ENCODE assay signal across 2 cellular contexts in genomic region chr3:147369231-147369630, GRCh38.
TF ChIP-seq lines count a peak whose summit lies in the region.

No MANE protein-coding gene starts in this region.

TF ChIP-seq in GM23338, 12 proteins besides CTCF, POLR2A, EP300 and RAD21:
- TF ChIP-seq NANOG (IDR thresholded peaks at IDR 0.05; ENCODE audit: borderline replicate concordance) (no peak), ETS1 (IDR thresholded peaks at IDR 0.05) (no peak), EZH2phosphoT487 (IDR thresholded peaks at IDR 0.05; ENCODE audit: unreplicated experiment) (no peak), ZNF114 (CRISPR knock-in tag; IDR thresholded peaks at IDR 0.05) (no peak), ZNF462 (CRISPR knock-in tag; IDR thresholded peaks at IDR 0.05) (no peak), CREB1 (CRISPR knock-in tag; IDR thresholded peaks at IDR 0.05; ENCODE audit: low read depth) (no peak), REST (IDR thresholded peaks at IDR 0.05; ENCODE audit: unreplicated experiment) (no peak), ZNF331 (CRISPR knock-in tag; IDR thresholded peaks at IDR 0.05; ENCODE audit: low read depth) (no peak), POLR2AphosphoS5 (IDR thresholded peaks at IDR 0.05; ENCODE audit: low read depth) (no peak)

TF ChIP-seq in endothelial cell of umbilical vein, 7 proteins besides CTCF, POLR2A, EP300 and RAD21:
- no peak for TF ChIP-seq MAX (IDR thresholded peaks at IDR 0.05; ENCODE audit: insufficient read depth, insufficient read length)
- peak; percentile 64 for TF ChIP-seq EZH2 (IDR thresholded peaks at IDR 0.05; ENCODE audit: borderline replicate concordance, low read depth, low read length, severe bottlenecking)
TF ChIP-seq in endothelial cell of umbilical vein: peak in this region for 1.
